ENCODE assay signal across 8 cellular contexts in genomic region chr9:32350682-32351081, GRCh38. TPM values are rescaled to one million over a fixed set of nuclear protein-coding genes. Genes with fewer than 3 reads are reported as not detected.
DNase-seq lines count a peak whose midpoint lies in the region; ATAC-seq and TF ChIP-seq lines count a peak whose summit lies in the region.

No MANE protein-coding gene starts in this region.

- DNase-seq in AG09309 (ENCODE audit: low read depth) (no peak), HS-5 (ENCODE audit: low read depth) (peak; percentile 13), Panc1 (ENCODE audit: low read depth, low spot score) (peak; percentile 4), foreskin melanocyte (peak; percentile 23), lower leg skin (ENCODE audit: low spot score in 2 of 2) (no peak)
- no peak for DNase-seq in activated CD4-positive, alpha-beta T cell treated with anti-CD3 and anti-CD28 coated beads for 4 hours

- intact Hi-C loops in Panc1 (cut with micrococcal nuclease; ENCODE audit: unreplicated experiment) (no loop called here), lower leg skin (cut with DNase I; ENCODE audit: low total_unique reads) (no loop called here)

- H3K27me3 ChIP-seq in Panc1 (ENCODE audit: control insufficient read depth, insufficient read depth, low read length): no peaks in the 10 kb centered on the region

- no peak overlapping the region for H3K27ac ChIP-seq in Panc1 (ENCODE audit: low read length)

- in situ Hi-C loops in Panc1 (cut with HindIII; ENCODE audit: low pct_unique_long_range_greater_than_20kb, low sequenced_read_pairs): no loop called here

- BruUV-seq in Panc1 (replicated peaks; lab: Mats Ljungman, UMichigan): no TSS peak

- TF ChIP-seq CTCF in AG09309 (IDR thresholded peaks at IDR 0.05; ENCODE audit: control insufficient read depth, insufficient read depth, low read depth, low read length, missing control alignments) (peak; percentile 19), Panc1 (IDR thresholded peaks at IDR 0.05) (peak; percentile 45; the same call in 1 of the 2 replicates), lower leg skin (IDR thresholded peaks at IDR 0.05) (no peak)

- ATAC-seq in Panc1: no peak
- ATAC-seq in GM21526 (IDR thresholded peaks at IDR 0.05; ENCODE audit: low FRiP score, unreplicated experiment): no peak
- ATAC-seq in HG03354 (IDR thresholded peaks at IDR 0.05; ENCODE audit: poor library complexity, severe bottlenecking, unreplicated experiment): no peak

- no peaks in the 10 kb centered on the region for H3K36me3 ChIP-seq in Panc1 (ENCODE audit: control insufficient read depth, insufficient read depth, low read length)

- no peak for TF ChIP-seq POLR2A in lower leg skin (IDR thresholded peaks at IDR 0.05)

- H3K4me1 ChIP-seq in Panc1 (ENCODE audit: control insufficient read depth, insufficient read depth, low read length): no peaks in the 10 kb centered on the region

- no peak overlapping the region for H3K4me3 ChIP-seq in AG09309 (ENCODE audit: control insufficient read depth, low read depth, low read length)
- H3K4me3 ChIP-seq in Panc1 (ENCODE audit: low read depth in 2 of 2, low read length in 2 of 2): no peak overlapping the region
- H3K4me3 ChIP-seq in lower leg skin (ENCODE audit: low read depth, poor library complexity, severe bottlenecking): no peak overlapping the region

- POLR2A ChIA-PET in Panc1 (lab: Charles Lee): no interaction called here

- CTCF ChIA-PET in Panc1 (lab: Charles Lee): no interaction called here

- H3K9me3 ChIP-seq in Panc1 (ENCODE audit: control insufficient read depth, insufficient read depth, low read depth, low read length): no peaks in the 10 kb centered on the region

RNA-seq across cellular contexts. Expression of gene ACO1, which starts 33.8 kb away (rescaled TPM):
- 49.3 TPM for total RNA-seq in Panc1 (2021; ENCODE audit: unreplicated experiment)
- polyA plus RNA-seq in Panc1 (2012; ENCODE audit: insufficient read length): 32.1 TPM
- total RNA-seq in lower leg skin: 10 to 100 TPM in 3 of 4 donors, 1 to 10 TPM in 1; 9.7 to 23.7 (median 15.5) TPM

Comparison
In these comparisons a context has a peak if more than half of its experiments do, and no peak if none do; other contexts are left out.
1. DNase-seq: peak in HS-5 (single experiment), Panc1 (single experiment) and foreskin melanocyte (single experiment); none in AG09309 (single experiment), activated CD4-positive, alpha-beta T cell treated with anti-CD3 and anti-CD28 coated beads for 4 hours (0 of 2) and lower leg skin (0 of 2).
2. CTCF ChIP-seq: peak in AG09309 (single experiment) and Panc1 (single experiment); none in lower leg skin (0 of 3).